Comparison of ENCODE assay signal across 8 cellular contexts in the genomic region with DNA sequence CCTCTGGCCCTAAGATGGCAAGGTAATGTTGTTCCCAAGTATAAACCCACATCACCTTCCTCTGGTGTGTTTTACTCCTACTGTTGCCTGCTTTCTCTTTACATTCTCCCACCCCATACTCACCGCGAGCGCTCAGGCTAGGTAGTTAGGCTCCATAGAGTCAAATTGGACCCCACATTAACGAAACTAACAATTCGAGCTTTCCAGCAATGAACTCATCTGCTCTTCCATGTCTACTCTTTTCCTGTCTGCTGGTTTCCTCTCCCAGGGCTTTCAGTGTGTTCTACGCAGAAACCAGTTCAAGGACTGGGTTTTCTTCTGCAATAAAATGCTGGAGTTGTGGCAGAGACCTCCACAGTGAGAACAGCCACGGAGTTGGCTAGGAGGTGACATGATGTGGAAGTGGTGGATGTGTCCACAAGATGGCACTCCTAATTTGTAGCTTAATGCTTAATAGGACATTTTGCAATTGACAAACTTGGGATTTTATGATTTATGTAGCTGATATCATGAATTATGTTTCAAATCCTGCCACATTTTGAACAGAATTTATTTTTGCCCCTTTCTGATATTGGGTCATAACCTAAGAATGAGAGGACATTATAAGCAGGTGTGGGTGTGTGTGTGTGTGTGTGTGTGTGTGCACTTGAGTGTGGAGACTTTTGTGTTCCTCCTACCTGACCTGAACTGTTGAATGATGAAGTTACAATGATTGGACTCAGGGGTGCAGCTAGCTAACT.
DNase-seq lines count a peak whose midpoint lies in the region; ATAC-seq and TF ChIP-seq lines count a peak whose summit lies in the region.

No MANE protein-coding gene starts in this region.

- DNase-seq in NCI-H2081 (lab: John Stamatoyannopoulos, UW) = peak; percentile 4 to 16
- no peak for DNase-seq in NCI-H2081 treated with DMSO at 0.1 percent for 48 hours (lab: John Stamatoyannopoulos, UW)
- peak; percentile 17 for DNase-seq in HuH-7 (ENCODE audit: low spot score)
- peak; percentile 30 for DNase-seq in germinal center (ENCODE audit: low spot score)
- peak; percentile 63 for DNase-seq in superior temporal gyrus (ENCODE audit: extremely low spot score)
- no peak for DNase-seq in activated effector memory CD4-positive, alpha-beta T cell treated with anti-CD3 and anti-CD28 coated beads, Interleukin-2, amount 50 U/mL, for 16 hours

- no peak for ATAC-seq in HG02759 (IDR thresholded peaks at IDR 0.05; ENCODE audit: unreplicated experiment)

- TF ChIP-seq CTCF in WI38 (IDR thresholded peaks at IDR 0.05; ENCODE audit: low read depth, low read length) = peak; percentile 19; the same call in 1 of the 2 replicates

- no peak overlapping the region for H3K4me3 ChIP-seq in WI38 (ENCODE audit: low read depth, low read length)

Comparison
In these comparisons a context has a peak if more than half of its experiments do, and no peak if none do; other contexts are left out.
1. DNase-seq: peak in NCI-H2081 (2 of 2), HuH-7 (single experiment), germinal center (single experiment) and superior temporal gyrus (single experiment); none in NCI-H2081 treated with DMSO at 0.1 percent for 48 hours (single experiment) and activated effector memory CD4-positive, alpha-beta T cell treated with anti-CD3 and anti-CD28 coated beads, Interleukin-2, amount 50 U/mL, for 16 hours (single experiment).